ENCODE assay signal across 8 cellular contexts in genomic region chr6:52497652-52498408, GRCh38.
A peak's percentile ranks its signal among the peaks of the same experiment; 100 is the strongest.
DNase-seq lines count a peak whose midpoint lies in the region; ATAC-seq and TF ChIP-seq lines count a peak whose summit lies in the region.

No MANE protein-coding gene starts in this region.

- peak overlapping the region; percentile 56 for H3K9ac ChIP-seq in OCI-LY3 (ENCODE audit: low read length)

- peaks cover 24% of the 10 kb centered on the region for H3K36me3 ChIP-seq in OCI-LY3 (replicated peaks; ENCODE audit: low read depth, low read length)

- peak overlapping the region; percentile 80 for H3K27ac ChIP-seq in OCI-LY3 (ENCODE audit: low read length)

- H3K27me3 ChIP-seq in OCI-LY3 (ENCODE audit: low read depth, low read length): no peaks in the 10 kb centered on the region

- H3K4me3 ChIP-seq in OCI-LY3 (ENCODE audit: low read length): peak overlapping the region; percentile 60

- H3K9me3 ChIP-seq in OCI-LY3 (ENCODE audit: insufficient read depth, low read length): no peaks in the 10 kb centered on the region

- peak overlapping the region; percentile 80 for H3K4me2 ChIP-seq in OCI-LY3 (ENCODE audit: low read length)

- peaks cover 69% of the 10 kb centered on the region for H3K4me1 ChIP-seq in OCI-LY3 (ENCODE audit: low read length)

- no peaks in the 10 kb centered on the region for H3K79me2 ChIP-seq in OCI-LY3 (ENCODE audit: low read length)

- ATAC-seq in GM19397 (IDR thresholded peaks at IDR 0.05; ENCODE audit: unreplicated experiment) (peak; percentile 81), HG03103 (IDR thresholded peaks at IDR 0.05; ENCODE audit: low read depth, unreplicated experiment) (peak; percentile 78)

- no peaks in the 10 kb centered on the region for H4K20me1 ChIP-seq in OCI-LY3 (ENCODE audit: insufficient read depth, low read length)

- DNase-seq in myocyte (ENCODE audit: low read depth) (peak; percentile 62), DMS114 treated with DMSO at 0.1 percent for 48 hours (lab: John Stamatoyannopoulos, UW; ENCODE audit: unreplicated experiment) (no peak), Kasumi-1 (lab: John Stamatoyannopoulos, UW) (no peak), globus pallidus (ENCODE audit: low spot score) (no peak)
- no peak for DNase-seq in stimulated activated CD8-positive, alpha-beta memory T cell treated with anti-CD3 and anti-CD28 coated beads, Interleukin-4, amount 100 ng/mL, for 48 hours

- TF ChIP-seq CTCF in OCI-LY3 (IDR thresholded peaks at IDR 0.05; ENCODE audit: low read depth, low read length): no peak

- H2AFZ ChIP-seq in OCI-LY3 (ENCODE audit: low read depth, low read length): no peak overlapping the region
